ENCODE assay signal across 8 cellular contexts in the genomic region with DNA sequence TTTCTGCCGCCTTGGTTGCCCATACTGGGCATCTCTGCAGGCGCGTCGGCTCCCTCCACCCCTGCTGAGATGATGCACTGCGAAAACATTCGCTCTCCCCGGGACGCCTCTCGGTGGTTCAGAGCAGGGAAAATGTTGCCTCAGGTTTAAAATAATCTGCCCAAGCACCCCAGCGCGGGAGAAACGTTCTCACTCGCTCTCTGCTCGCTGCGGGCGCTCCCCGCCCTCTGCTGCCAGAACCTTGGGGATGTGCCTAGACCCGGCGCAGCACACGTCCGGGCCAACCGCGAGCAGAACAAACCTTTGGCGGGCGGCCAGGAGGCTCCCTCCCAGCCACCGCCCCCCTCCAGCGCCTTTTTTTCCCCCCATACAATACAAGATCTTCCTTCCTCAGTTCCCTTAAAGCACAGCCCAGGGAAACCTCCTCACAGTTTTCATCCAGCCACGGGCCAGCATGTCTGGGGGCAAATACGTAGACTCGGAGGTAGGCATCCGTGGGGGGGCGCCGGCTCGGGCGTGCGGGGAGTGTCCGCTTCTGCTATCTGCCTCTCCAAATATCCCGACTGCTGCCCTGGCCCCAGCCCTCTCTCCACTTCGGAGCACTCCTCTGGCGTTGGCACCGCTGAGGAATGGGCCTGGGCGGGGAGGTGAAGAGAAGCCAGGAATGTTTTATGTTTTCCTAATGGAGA. TPM values are rescaled to one million over a fixed set of nuclear protein-coding genes. Genes with fewer than 3 reads are reported as not detected.
A peak's percentile ranks its signal among the peaks of the same experiment; 100 is the strongest.
DNase-seq lines count a peak whose midpoint lies in the region; ATAC-seq and TF ChIP-seq lines count a peak whose summit lies in the region.

A gene with protein sequence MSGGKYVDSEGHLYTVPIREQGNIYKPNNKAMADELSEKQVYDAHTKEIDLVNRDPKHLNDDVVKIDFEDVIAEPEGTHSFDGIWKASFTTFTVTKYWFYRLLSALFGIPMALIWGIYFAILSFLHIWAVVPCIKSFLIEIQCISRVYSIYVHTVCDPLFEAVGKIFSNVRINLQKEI (plus strand): TSS at position 428 of the 689 bp plus-strand sequence. CDS start 27 bp downstream, at position 455.

- peak; percentile 49 for ATAC-seq in WTC11
- ATAC-seq in HG03039 (IDR thresholded peaks at IDR 0.05; ENCODE audit: unreplicated experiment) = no peak

- H3K9ac ChIP-seq in ES-I3 (ENCODE audit: low read depth, low read length) = peak within 1 kb of the TSS; percentile 84

- intact Hi-C loops in spleen (cut with DNase I; ENCODE audit: low total_unique reads) = loop anchor here (10.0 kb wide), 2 partner anchors 60 to 270 kb away; no protein-coding TSS in a partner anchor

- H3K4me3 ChIP-seq in spleen = peak within 1 kb of the TSS; percentile 38 to 81 (median 58)

- no peaks in the 10 kb centered on the region for H3K36me3 Mint-ChIP-seq in WTC11

- DNase-seq in HT-29 (ENCODE audit: low spot score) (peak; percentile 70), WTC11 (ENCODE audit: low spot score) (peak; percentile 60), dermis blood vessel endothelial cell (peak; percentile 98), spleen (peak; percentile 89), NCI-H1694 (lab: John Stamatoyannopoulos, UW) (no peak)

- H3K27me3 Mint-ChIP-seq in WTC11 (ENCODE audit: low read depth) = peaks cover 24% of the 10 kb centered on the region

- WGBS in spleen, 5 donors = 1% methylated on average over 37 to 42 of the region's 42 CpGs

- CTCF ChIA-PET in WTC11 (lab: Charles Lee) = interaction anchor here (1.6 to 3.1 kb wide), 6 partner anchors 25 to 266 kb away, joined by 5 to 27 read pairs (median 14); partner anchors contain the start of gene CAV2

- POLR2A ChIA-PET in WTC11 (lab: Charles Lee) = no interaction called here

- peak within 1 kb of the TSS; percentile 68 for H3K27ac ChIP-seq in layer of hippocampus (ENCODE audit: low read depth, low read length)
- H3K27ac ChIP-seq in spleen = peak within 1 kb of the TSS; percentile 59 to 91 (median 88)

- H3K4me1 ChIP-seq in ES-I3 (ENCODE audit: insufficient read depth, low read length) (peaks cover 42% of the 10 kb centered on the region), spleen (peaks cover 3 to 57% (median 38%) of the 10 kb centered on the region in 6 donors)

- H3K27ac Mint-ChIP-seq in WTC11 = no peak within 1 kb of the TSS

- H3K4me1 Mint-ChIP-seq in WTC11 = peaks cover 58% of the 10 kb centered on the region

- H3K4me3 Mint-ChIP-seq in WTC11 = peak within 1 kb of the TSS; percentile 95

- H3K27me3 ChIP-seq in layer of hippocampus (ENCODE audit: control insufficient read depth, insufficient read depth, low read length) = no peaks in the 10 kb centered on the region
- peaks cover 0 to 46% (median 22%) of the 10 kb centered on the region in 7 donors for H3K27me3 ChIP-seq in spleen (replicated peaks in 1 of 7)

- H3K36me3 ChIP-seq in ES-I3 (ENCODE audit: insufficient read depth, low read length) = no peaks in the 10 kb centered on the region
- H3K36me3 ChIP-seq in spleen = no peaks in the 10 kb centered on the region

- no peaks in the 10 kb centered on the region for H3K9me3 Mint-ChIP-seq in WTC11

- H3K9me3 ChIP-seq in ES-I3 (ENCODE audit: control insufficient read depth, insufficient read depth, low read length) (no peaks in the 10 kb centered on the region), spleen (no peaks in the 10 kb centered on the region)

- TF ChIP-seq POLR2A in spleen (IDR thresholded peaks at IDR 0.05) = peak in 1 of 3 donors; percentile 73

- TF ChIP-seq CTCF in WTC11 (IDR thresholded peaks at IDR 0.05) (no peak), spleen (IDR thresholded peaks at IDR 0.05 in 8 of 11, conservative IDR thresholded peaks at IDR 0.05 in 3 of 11) (peak in 5 of 11 experiments; percentile 8 to 34 (median 14))

TF ChIP-seq in WTC11, 78 proteins besides CTCF, POLR2A, EP300 and RAD21 (continues in another document):
- no peak for TF ChIP-seq ATF6 (CRISPR knock-in tag; IDR thresholded peaks at IDR 0.05)
- no peak for TF ChIP-seq TP53 (CRISPR knock-in tag; IDR thresholded peaks at IDR 0.05)
- TF ChIP-seq, protein P1, sequence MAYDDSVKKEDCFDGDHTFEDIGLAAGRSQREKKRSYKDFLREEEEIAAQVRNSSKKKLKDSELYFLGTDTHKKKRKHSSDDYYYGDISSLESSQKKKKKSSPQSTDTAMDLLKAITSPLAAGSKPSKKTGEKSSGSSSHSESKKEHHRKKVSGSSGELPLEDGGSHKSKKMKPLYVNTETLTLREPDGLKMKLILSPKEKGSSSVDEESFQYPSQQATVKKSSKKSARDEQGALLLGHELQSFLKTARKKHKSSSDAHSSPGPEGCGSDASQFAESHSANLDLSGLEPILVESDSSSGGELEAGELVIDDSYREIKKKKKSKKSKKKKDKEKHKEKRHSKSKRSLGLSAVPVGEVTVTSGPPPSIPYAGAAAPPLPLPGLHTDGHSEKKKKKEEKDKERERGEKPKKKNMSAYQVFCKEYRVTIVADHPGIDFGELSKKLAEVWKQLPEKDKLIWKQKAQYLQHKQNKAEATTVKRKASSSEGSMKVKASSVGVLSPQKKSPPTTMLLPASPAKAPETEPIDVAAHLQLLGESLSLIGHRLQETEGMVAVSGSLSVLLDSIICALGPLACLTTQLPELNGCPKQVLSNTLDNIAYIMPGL (CRISPR knock-in tag; IDR thresholded peaks at IDR 0.05) = peak; percentile 65; the same call in 1 of the 2 replicates
- no peak for TF ChIP-seq SMAD4 (CRISPR knock-in tag; IDR thresholded peaks at IDR 0.05)
- 0 out of 2 replicates have a peak, but pooled peaks have one; percentile 21 for TF ChIP-seq USF1 (CRISPR knock-in tag; IDR thresholded peaks at IDR 0.05)
- TF ChIP-seq ZNF232 (CRISPR knock-in tag; IDR thresholded peaks at IDR 0.05) = no peak
- TF ChIP-seq, protein P2, sequence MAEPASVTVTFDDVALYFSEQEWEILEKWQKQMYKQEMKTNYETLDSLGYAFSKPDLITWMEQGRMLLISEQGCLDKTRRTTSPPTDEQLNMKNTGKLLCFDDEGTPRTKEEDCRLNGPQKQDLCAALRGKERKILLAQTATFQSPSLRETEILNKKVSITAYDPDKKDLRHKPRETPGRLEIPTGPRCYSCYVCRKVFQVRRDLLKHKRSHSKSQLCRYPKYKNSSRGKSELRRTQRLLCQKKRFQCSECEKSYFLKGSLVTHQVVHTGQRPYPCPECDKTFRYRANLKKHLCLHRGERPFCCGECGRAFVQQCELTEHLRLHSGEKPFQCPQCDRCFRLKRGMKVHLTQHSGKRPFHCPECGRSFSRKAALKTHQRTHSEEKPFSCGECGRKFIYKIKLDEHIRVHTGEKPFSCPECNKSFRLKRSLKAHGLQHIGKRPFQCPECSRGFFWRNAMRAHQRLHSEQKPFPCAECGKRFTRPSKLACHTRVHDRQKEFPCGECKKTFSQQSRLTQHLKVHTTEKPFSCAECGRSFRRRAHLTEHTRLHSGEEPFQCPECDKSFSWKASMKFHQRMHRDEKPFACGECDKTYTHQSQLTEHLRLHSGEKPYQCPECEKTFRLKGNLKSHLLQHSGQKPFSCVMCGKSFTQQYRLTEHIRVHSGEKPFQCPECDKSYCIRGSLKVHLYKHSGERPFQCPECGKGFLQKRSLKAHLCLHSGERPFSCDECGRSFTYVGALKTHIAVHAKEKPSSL (CRISPR knock-in tag; conservative IDR thresholded peaks at IDR 0.05) = no peak
- TF ChIP-seq ATF3 (CRISPR knock-in tag; conservative IDR thresholded peaks at IDR 0.05) = no peak
- TF ChIP-seq MAX (CRISPR knock-in tag; IDR thresholded peaks at IDR 0.05) = peak; percentile 36; the same call in 1 of the 2 replicates
- no peak; the same call in 1 of the 2 replicates for TF ChIP-seq TEAD1 (CRISPR knock-in tag; IDR thresholded peaks at IDR 0.05)

RNA-seq across cellular contexts. Expression of the gene that starts here (rescaled TPM):
- total RNA-seq in HT-29 (2014; rRNA removed; shearing (Covaris generic)) = 4.1 and 4.5 TPM in 2 replicates
- total RNA-seq in WTC11 (2021) (10.9 to 19.7 TPM (median 11.5 TPM) in 3 replicates), dermis blood vessel endothelial cell (1,771 and 3,866 TPM in 2 replicates), spleen (100 to 1,000 TPM in 6 of 7 donors, 10 to 100 TPM in 1; 75.4 to 404 (median 241) TPM)
- polyA plus RNA-seq in spleen = 100 to 1,000 TPM in 1 of 3 donors, 10 to 100 TPM in 2; 26.8 to 124 (median 28.0) TPM
